Comparison of ENCODE assay signal across 23 cellular contexts in the genomic region with DNA sequence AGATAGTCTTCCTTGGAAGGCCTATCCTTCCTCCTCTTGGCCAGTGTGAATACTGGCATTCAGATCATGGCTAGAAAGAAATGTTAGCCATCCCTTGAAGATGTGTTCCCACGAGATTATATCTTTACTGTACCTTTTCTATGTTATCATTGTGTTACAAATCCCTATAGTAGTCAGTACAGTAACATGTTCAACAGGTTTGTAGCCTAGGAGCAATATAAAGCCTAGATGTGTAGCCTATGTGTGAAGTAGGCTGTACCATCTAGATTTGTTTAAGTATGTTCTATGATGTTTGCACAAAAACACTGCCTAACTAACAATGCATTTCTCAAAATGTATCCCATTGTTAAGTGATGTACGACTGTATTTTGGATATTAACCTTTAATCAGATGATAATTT. TPM values are rescaled to one million over a fixed set of nuclear protein-coding genes. Genes with fewer than 3 reads are reported as not detected.
A peak's percentile ranks its signal among the peaks of the same experiment; 100 is the strongest.
DNase-seq lines count a peak whose midpoint lies in the region; ATAC-seq, FAIRE-seq and TF ChIP-seq lines count a peak whose summit lies in the region.
"Had no signal": no experiment of that assay in that cellular context is flagged by ENCODE, and none has a peak within 500 bp of the region (broad histone marks: within the 10 kb centered on the region; RNA-seq: fewer than 3 reads in every experiment).

No MANE protein-coding gene starts in this region.

- peaks cover 38 to 46% of the 10 kb centered on the region in 2 experiments for H3K4me1 ChIP-seq in neutrophil (ENCODE audit: control insufficient read depth in 1 of 2, insufficient read depth in 1 of 2, low read depth in 1 of 2, low read length in 1 of 2)
- H3K4me1 ChIP-seq: A549; BE2C; BLaER1 treated with 17β-estradiol and CSF1 and Interleukin-3, amounts not matched to agents 10 nM and 100 nM had no signal

- peaks cover 0 to 7% (median 3%) of the 10 kb centered on the region in 7 donors for H3K9me3 Mint-ChIP-seq in CD14-positive monocyte
- H3K9me3 Mint-ChIP-seq: CD8-positive, alpha-beta T cell had no signal

- no peak overlapping the region for H3K4me3 ChIP-seq in LNCaP clone FGC (ENCODE audit: low read depth, low read length)
- no peak overlapping the region for H3K4me3 ChIP-seq in epithelial cell of esophagus (ENCODE audit: low read length)
- H3K4me3 ChIP-seq in neutrophil (ENCODE audit: low read depth in 1 of 2, low read length in 1 of 2), result no peak overlapping the region
- H3K4me3 ChIP-seq: A549; BLaER1 treated with 17β-estradiol and CSF1 and Interleukin-3, amounts not matched to agents 10 nM and 100 nM; HAP-1 had no signal

- peaks cover 43 to 51% of the 10 kb centered on the region in 2 donors for H3K36me3 Mint-ChIP-seq in CD14-positive monocyte

- peaks cover 30% of the 10 kb centered on the region for H3K4me1 Mint-ChIP-seq in CD14-positive monocyte

- H3K4me3 Mint-ChIP-seq in CD14-positive monocyte, result no peak overlapping the region
- H3K4me3 Mint-ChIP-seq: CD4-positive, CD25-positive, alpha-beta regulatory T cell; CD8-positive, alpha-beta T cell had no signal

- H3K9me3 ChIP-seq in neutrophil, result no peaks in the 10 kb centered on the region
- H3K9me3 ChIP-seq: A549, BE2C, Caco-2, HAP-1 had no signal

- peak; percentile 11 for FAIRE-seq in D721Med (lab: Jason Lieb, UNC)
- FAIRE-seq: A549, H54 had no signal

- H3K27ac ChIP-seq in neutrophil, result peak overlapping the region; percentile 56
- H3K27ac ChIP-seq: A549; BLaER1 treated with 17β-estradiol and CSF1 and Interleukin-3, amounts not matched to agents 10 nM and 100 nM had no signal

- H3K36me3 ChIP-seq in neutrophil, result peaks cover 19% of the 10 kb centered on the region
- H3K36me3 ChIP-seq: BE2C, HAP-1 had no signal

- ATAC-seq in HG02884 (IDR thresholded peaks at IDR 0.05; ENCODE audit: unreplicated experiment), result no peak
- ATAC-seq: A549; CD8-positive, alpha-beta T cell had no signal

- DNase-seq in D721Med (ENCODE audit: insufficient read length, low spot score), result no peak
- peak; percentile 90 for DNase-seq in LNCaP clone FGC (ENCODE audit: low read depth)
- peak; percentile 11 for DNase-seq in epithelial cell of esophagus (ENCODE audit: low read depth)
- no peak for DNase-seq in CD14-positive monocyte (ENCODE audit: low spot score)
- DNase-seq in activated CD4-positive, alpha-beta T cell treated with anti-CD3 and anti-CD28 coated beads for 48 hours, result no peak
- no peak for DNase-seq in CD1c-positive myeloid dendritic cell (ENCODE audit: extremely low spot score)
- DNase-seq: 8988T; ACHN; AML-193; BE2C; Caco-2; CD4-positive, CD25-positive, alpha-beta regulatory T cell; CD8-positive, alpha-beta T cell; DMS 273 treated with DMSO at 0.1 percent for 48 hours; DMS79 treated with DMSO at 0.1 percent for 48 hours; GF-D8; GOT3 had no signal

- TF ChIP-seq CTCF in D721Med (IDR thresholded peaks at IDR 0.05; ENCODE audit: insufficient read depth, missing control alignments), result no peak
- no peak for TF ChIP-seq CTCF in LNCaP clone FGC (IDR thresholded peaks at IDR 0.05; ENCODE audit: control insufficient read depth, extremely low read depth, insufficient read depth)
- TF ChIP-seq CTCF in epithelial cell of esophagus (IDR thresholded peaks at IDR 0.05; ENCODE audit: insufficient read depth, low read depth, low read length, missing control alignments), result no peak
- no peak for TF ChIP-seq CTCF in neutrophil (IDR thresholded peaks at IDR 0.05)
- no peak for TF ChIP-seq CTCF in CD14-positive monocyte (IDR thresholded peaks at IDR 0.05)

- H3K27me3 Mint-ChIP-seq in CD14-positive monocyte (ENCODE audit: low read depth in 3 of 3), result no peaks in the 10 kb centered on the region
- H3K27me3 Mint-ChIP-seq: CD4-positive, CD25-positive, alpha-beta regulatory T cell had no signal

- no peaks in the 10 kb centered on the region for H3K27me3 ChIP-seq in neutrophil
- H3K27me3 ChIP-seq: BE2C; BLaER1 treated with 17β-estradiol and CSF1 and Interleukin-3, amounts not matched to agents 10 nM and 100 nM had no signal

- H3K27ac Mint-ChIP-seq in CD14-positive monocyte, result no peak overlapping the region
- H3K27ac Mint-ChIP-seq: CD8-positive, alpha-beta T cell had no signal

- intact Hi-C loops in CD14-positive monocyte (cut with micrococcal nuclease), result no loop called here

RNA-seq across cellular contexts. Expression of gene LY75, which starts 40.8 kb away (rescaled TPM):
- polyA plus RNA-seq in CD14-positive monocyte, result 10 to 100 TPM in 1 of 2 donors, 1 to 10 TPM in 1; 8.2 to 15.4 TPM

Comparison
In these comparisons a context has a peak if more than half of its experiments do, and no peak if none do; other contexts are left out.
1. DNase-seq: peak in LNCaP clone FGC (single experiment) and epithelial cell of esophagus (single experiment); none in D721Med (single experiment), CD14-positive monocyte (single experiment), activated CD4-positive, alpha-beta T cell treated with anti-CD3 and anti-CD28 coated beads for 48 hours (single experiment) and CD1c-positive myeloid dendritic cell (single experiment).